ENCODE assay signal across 9 cellular contexts in the genomic region with DNA sequence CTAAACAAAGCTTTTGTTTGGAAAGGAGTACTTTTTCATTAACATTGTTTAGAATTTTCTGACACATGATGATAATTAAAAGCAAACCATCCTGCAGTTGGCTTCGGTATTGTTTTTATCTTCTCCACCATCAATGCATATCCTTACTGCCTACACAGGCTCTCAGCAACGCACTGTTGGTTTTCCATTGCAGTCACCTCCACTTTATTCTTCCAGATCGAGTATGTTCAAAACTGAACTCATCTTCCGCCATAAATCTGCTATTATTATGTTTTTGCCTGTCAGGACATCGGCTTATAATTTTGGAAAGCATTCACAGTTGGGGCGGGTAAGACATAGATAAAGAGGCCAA. TPM values are rescaled to one million over a fixed set of nuclear protein-coding genes. Genes with fewer than 3 reads are reported as not detected.
DNase-seq lines count a peak whose midpoint lies in the region; FAIRE-seq and TF ChIP-seq lines count a peak whose summit lies in the region.
"Had no signal": no experiment of that assay in that cellular context is flagged by ENCODE, and none has a peak within 500 bp of the region (broad histone marks: within the 10 kb centered on the region; RNA-seq: fewer than 3 reads in every experiment).

No MANE protein-coding gene starts in this region.

- no peak overlapping the region for H2BK5ac ChIP-seq in mesendoderm (ENCODE audit: low read length)

- H3K23ac ChIP-seq in mesendoderm (ENCODE audit: low read length) = no peak overlapping the region

- CTCF ChIA-PET in A673 (lab: Charles Lee) = interaction anchor here (0.6 to 1.2 kb wide), 3 partner anchors 75 to 979 kb away, joined by 3 to 8 read pairs (median 5); a partner anchor contains a TSS

- no peak overlapping the region for H3K4ac ChIP-seq in mesendoderm (ENCODE audit: low read depth, low read length)

- intact Hi-C loops in A673 (cut with micrococcal nuclease; ENCODE audit: unreplicated experiment) = no loop called here

- peak overlapping the region; percentile 93 for H3K27ac ChIP-seq in A673 (ENCODE audit: low read depth, low read length, poor library complexity, severe bottlenecking)
- peak overlapping the region; percentile 68 for H3K27ac ChIP-seq in mesendoderm (ENCODE audit: low read depth, low read length)

- peak overlapping the region; percentile 99 for H3K4me3 ChIP-seq in A673 (ENCODE audit: low read depth, low read length, poor library complexity, severe bottlenecking)
- peak overlapping the region; percentile 90 for H3K4me3 ChIP-seq in astrocyte of the cerebellum (ENCODE audit: low read depth, low read length)
- peak overlapping the region; percentile 50 for H3K4me3 ChIP-seq in mesendoderm (ENCODE audit: low read length)

- H3K4me1 ChIP-seq in A673 (ENCODE audit: insufficient read depth, low read length, poor library complexity, severe bottlenecking) (peaks cover 12% of the 10 kb centered on the region), mesendoderm (ENCODE audit: control insufficient read depth, low read depth, low read length) (peaks cover 2% of the 10 kb centered on the region)

- H2BK120ac ChIP-seq in mesendoderm (ENCODE audit: low read depth, low read length) = no peak overlapping the region

- peaks cover 12% of the 10 kb centered on the region for H3K9me3 Mint-ChIP-seq in HFFc6

- peaks cover 4% of the 10 kb centered on the region for H3K9me3 ChIP-seq in A673 (ENCODE audit: low read depth, low read length, poor library complexity, severe bottlenecking)

- H3K27ac Mint-ChIP-seq in HFFc6 = peak overlapping the region; percentile 91

- H3K27me3 ChIP-seq in A673 (replicated peaks; ENCODE audit: insufficient read depth, low read depth, low read length, poor library complexity) (no peaks in the 10 kb centered on the region), mesendoderm (ENCODE audit: insufficient read depth, low read length, poor library complexity) (no peaks in the 10 kb centered on the region)

- H3K36me3 Mint-ChIP-seq in HFFc6 (ENCODE audit: low read depth) = peaks cover 8% of the 10 kb centered on the region

- WGBS in mesendoderm (ENCODE audit: extremely low coverage, insufficient coverage, low lambda C conversion rate) = no CpG with 5 or more reads among the region's 6 CpGs

- peak overlapping the region; percentile 96 for H3K9ac ChIP-seq in mesendoderm (ENCODE audit: low read length)

- peak overlapping the region; percentile 95 for H4K5ac ChIP-seq in mesendoderm (ENCODE audit: low read length)

- FAIRE-seq in HTR-8/SVneo (lab: Jason Lieb, UNC) = no peak
- FAIRE-seq: islet of Langerhans had no signal

- no peak for DNase-seq in A673 (ENCODE audit: low spot score)
- DNase-seq in HFFc6 = no peak
- no peak for DNase-seq in astrocyte of the cerebellum (ENCODE audit: low read depth)
- no peak for DNase-seq in mesendoderm
- no peak for DNase-seq in HTR-8/SVneo (ENCODE audit: insufficient read length, low spot score)
- DNase-seq in NCI-H187 (lab: John Stamatoyannopoulos, UW) = no peak
- DNase-seq in NCI-H1048 (lab: John Stamatoyannopoulos, UW) = no peak
- no peak for DNase-seq in GM13976 (ENCODE audit: low spot score)

- H3K36me3 ChIP-seq in A673 (ENCODE audit: insufficient read depth, low read length, poor library complexity, severe bottlenecking) (no peaks in the 10 kb centered on the region), mesendoderm (ENCODE audit: control insufficient read depth, insufficient read depth, low read length) (no peaks in the 10 kb centered on the region)

- H4K8ac ChIP-seq in mesendoderm (ENCODE audit: low read depth, low read length) = no peak overlapping the region

- H3K4me3 Mint-ChIP-seq in HFFc6 = peak overlapping the region; percentile 89

- in situ Hi-C loops in astrocyte of the cerebellum (cut with HindIII; ENCODE audit: low sequenced_read_pairs) (loop anchor here (10.0 kb wide), 1 partner anchor 172 kb away; no protein-coding TSS in a partner anchor), GM13976 (cut with MboI; ENCODE audit: low sequenced_read_pairs, unreplicated experiment) (no loop called here)

- H3K79me2 ChIP-seq in mesendoderm (ENCODE audit: control insufficient read depth, insufficient read depth, low read length) = peaks cover 32% of the 10 kb centered on the region

- H3K4me2 ChIP-seq in mesendoderm (ENCODE audit: low read length) = peak overlapping the region; percentile 95

- TSS peak; percentile 93 for BruUV-seq in A673 (replicated peaks; lab: Mats Ljungman, UMichigan)

- peaks cover 9% of the 10 kb centered on the region for H3K79me1 ChIP-seq in mesendoderm (ENCODE audit: low read length)

- no peak overlapping the region for H2BK15ac ChIP-seq in mesendoderm (replicated peaks; ENCODE audit: low read depth)

- H3K27me3 Mint-ChIP-seq in HFFc6 (ENCODE audit: insufficient read depth) = no peaks in the 10 kb centered on the region

- no peak for TF ChIP-seq CTCF in A673 (conservative IDR thresholded peaks at IDR 0.05; ENCODE audit: low read depth, low read length)
- no peak for TF ChIP-seq CTCF in HFFc6 (IDR thresholded peaks at IDR 0.05)
- TF ChIP-seq CTCF in astrocyte of the cerebellum (IDR thresholded peaks at IDR 0.05; ENCODE audit: low read depth, low read length, missing control alignments) = no peak
- no peak for TF ChIP-seq CTCF in GM13976 (IDR thresholded peaks at IDR 0.05; ENCODE audit: borderline replicate concordance, control extremely low read depth, extremely low read depth, insufficient read depth, missing control alignments)

- H3K18ac ChIP-seq in mesendoderm (ENCODE audit: low read length) = peak overlapping the region; percentile 43

- no peak overlapping the region for H2AK5ac ChIP-seq in mesendoderm (ENCODE audit: low read length)

- POLR2A ChIA-PET in A673 (lab: Charles Lee; ENCODE audit: low non-redundant PET) = interaction anchor here (0.7 kb wide), 1 partner anchor 431 kb away, joined by 4 read pairs; no protein-coding TSS in a partner anchor

- H3K56ac ChIP-seq in mesendoderm (ENCODE audit: low read length) = peak overlapping the region; percentile 98

- peaks cover 21% of the 10 kb centered on the region for H3K4me1 Mint-ChIP-seq in HFFc6 (ENCODE audit: low read depth)

RNA-seq across cellular contexts. Expression of a gene that starts 0.6 kb away (rescaled TPM):
- total RNA-seq in A673 (2021) = 42.1 and 42.2 TPM in 2 replicates
- 10 to 100 TPM; 25.2 to 33.0 (median 29.1) TPM for total RNA-seq in HFFc6 (2021; fragmentation: NEBNext Ultra II Directional; extraction: Animal tissue kit (Norgen Biotek cat#: 25700))
- polyA plus RNA-seq in mesendoderm (2013, experiment 1 of 2) = 13.6 TPM
- 14.3 TPM for polyA plus RNA-seq in mesendoderm (2013, experiment 2 of 2)
